In the genomic region with DNA sequence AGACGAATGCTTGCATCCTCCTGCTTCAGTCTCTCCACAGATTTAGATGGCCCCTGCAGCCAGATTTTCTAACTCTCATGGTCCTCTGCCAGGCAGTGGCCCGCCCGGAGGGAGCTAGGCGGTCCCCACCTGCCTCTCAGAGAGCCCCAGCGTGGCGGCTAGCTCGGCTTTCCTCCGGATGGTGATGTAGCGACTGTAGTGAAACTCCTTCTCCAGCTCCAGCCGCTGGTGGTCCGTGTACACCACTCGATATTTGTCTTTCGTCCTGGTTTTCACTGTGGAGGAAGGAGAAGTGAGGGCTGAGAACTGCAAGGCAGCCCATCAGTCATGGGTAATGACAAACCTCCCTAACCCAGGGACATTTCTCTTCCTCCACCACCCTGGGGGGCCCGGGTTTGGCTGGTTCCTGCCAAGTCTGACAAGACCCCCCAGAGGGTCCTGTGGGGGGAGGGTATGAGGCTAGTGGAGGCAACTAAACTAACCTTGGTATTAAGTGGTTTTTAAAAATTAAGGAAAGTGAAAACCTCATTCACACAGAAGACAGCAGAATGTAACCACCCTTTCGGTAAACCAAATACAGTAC, we compare ENCODE assay signal across 24 cellular contexts. TPM values are rescaled to one million over a fixed set of nuclear protein-coding genes. Genes with fewer than 3 reads are reported as not detected.
"Had no signal": no experiment of that assay in that cellular context is flagged by ENCODE, and none has a peak within 500 bp of the region (broad histone marks: within the 10 kb centered on the region; RNA-seq: fewer than 3 reads in every experiment).

No MANE protein-coding gene starts in this region.

- H3K36me3 ChIP-seq: gastrocnemius medialis, heart right ventricle, left lung, ovary, thyroid gland, vagina had no signal

- H3K27ac ChIP-seq: gastrocnemius medialis, heart right ventricle, left lung, ovary, thyroid gland, vagina had no signal

- DNase-seq: activated CD4-positive, alpha-beta T cell treated with anti-CD3 and anti-CD28 coated beads, Interleukin-2, amount 50 U/mL, for 1 hour; activated naive CD4-positive, alpha-beta T cell treated with Interleukin-2 at 50 U/mL for 16 hours; activated naive CD8-positive, alpha-beta T cell treated with anti-CD3 and anti-CD28 coated beads, Interleukin-2, amount 50 U/mL, for 24 hours; activated T-cell treated with anti-CD3 and anti-CD28 coated beads for 4 hours; aorta; dermis blood vessel endothelial cell; gastrocnemius medialis; heart right ventricle; kidney; left lung; mesenchymal stem cell; ovary; stimulated activated CD4-positive, alpha-beta T cell treated with anti-CD3 and anti-CD28 coated beads, Interleukin-4, amount 100 ng/mL, for 1 hour; stimulated activated naive B cell treated with anti-CD40 and anti-IgM and Interleukin-4, amounts not matched to agents 10 μg/mL and 1 μg/mL and 100 μg/mL, for 72 hours; thyroid gland had no signal

- H3K27ac Mint-ChIP-seq: activated naive CD8-positive, alpha-beta T cell treated with anti-CD3 and anti-CD28 coated beads, Interleukin-2, amount 50 U/mL, for 24 hours; activated T-helper 17 cell treated with anti-CD3 and anti-CD28 coated beads, Interleukin-2, amount 50 U/mL, for 72 hours; stimulated activated naive B cell treated with anti-CD40 and anti-IgM and Interleukin-4, amounts not matched to agents 10 μg/mL and 1 μg/mL and 100 μg/mL, for 72 hours had no signal

- ATAC-seq: activated CD4-positive, CD25-positive, alpha-beta regulatory T cell treated with anti-CD3 and anti-CD28 coated beads, Interleukin-2, amount 50 U/mL, for 24 hours; activated naive CD8-positive, alpha-beta T cell treated with anti-CD3 and anti-CD28 coated beads, Interleukin-2, amount 50 U/mL, for 24 hours; activated T-helper 17 cell treated with anti-CD3 and anti-CD28 coated beads, Interleukin-2, amount 50 U/mL, for 72 hours; gastrocnemius medialis; heart right ventricle; left lung; stimulated activated naive B cell treated with anti-CD40 and anti-IgM and Interleukin-4, amounts not matched to agents 10 μg/mL and 1 μg/mL and 100 μg/mL, for 72 hours had no signal

- FAIRE-seq: bronchial epithelial cell, kidney had no signal

- H3K4me3 ChIP-seq: gastrocnemius medialis, heart right ventricle, left lung, thyroid gland, vagina had no signal

- H3K27me3 ChIP-seq: ovary had no signal

- H3K9me3 ChIP-seq: gastrocnemius medialis, heart right ventricle, left lung, ovary, thyroid gland, vagina had no signal

- H3K4me3 Mint-ChIP-seq: activated naive CD8-positive, alpha-beta T cell treated with anti-CD3 and anti-CD28 coated beads, Interleukin-2, amount 50 U/mL, for 24 hours; activated T-helper 17 cell treated with anti-CD3 and anti-CD28 coated beads, Interleukin-2, amount 50 U/mL, for 72 hours had no signal

- H3K9me3 Mint-ChIP-seq: activated naive CD8-positive, alpha-beta T cell treated with anti-CD3 and anti-CD28 coated beads, Interleukin-2, amount 50 U/mL, for 24 hours; activated T-helper 17 cell treated with anti-CD3 and anti-CD28 coated beads, Interleukin-2, amount 50 U/mL, for 72 hours; stimulated activated naive B cell treated with anti-CD40 and anti-IgM and Interleukin-4, amounts not matched to agents 10 μg/mL and 1 μg/mL and 100 μg/mL, for 72 hours had no signal

- H3K36me3 Mint-ChIP-seq: stimulated activated naive B cell treated with anti-CD40 and anti-IgM and Interleukin-4, amounts not matched to agents 10 μg/mL and 1 μg/mL and 100 μg/mL, for 72 hours had no signal

RNA-seq across cellular contexts. Expression of a gene that starts 4.3 kb away (rescaled TPM):
- total RNA-seq: activated CD8-positive, alpha-beta memory T cell treated with anti-CD3 and anti-CD28 coated beads for 36 hours; activated T-helper 17 cell treated with anti-CD3 and anti-CD28 coated beads, Interleukin-2, amount 50 U/mL, for 72 hours; aorta; bronchial epithelial cell; cerebellum; dermis blood vessel endothelial cell; epithelial cell of proximal tubule; heart right ventricle; kidney; left lung; renal cortical epithelial cell; thyroid gland; vagina had no signal
- polyA plus RNA-seq: heart right ventricle, neural cell had no signal

RNA-seq across cellular contexts. Expression of a gene that starts 23.7 kb away (rescaled TPM):
- total RNA-seq: activated CD8-positive, alpha-beta memory T cell treated with anti-CD3 and anti-CD28 coated beads for 36 hours; activated T-helper 17 cell treated with anti-CD3 and anti-CD28 coated beads, Interleukin-2, amount 50 U/mL, for 72 hours; aorta; bronchial epithelial cell; cerebellum; dermis blood vessel endothelial cell; epithelial cell of proximal tubule; gastrocnemius medialis; heart right ventricle; kidney; left lung; ovary; renal cortical epithelial cell; thyroid gland; vagina had no signal
- polyA plus RNA-seq: aorta, neural cell, ovary had no signal

RNA-seq across cellular contexts. Expression of a gene that starts 45.0 kb away (rescaled TPM):
- total RNA-seq: activated CD8-positive, alpha-beta memory T cell treated with anti-CD3 and anti-CD28 coated beads for 36 hours; activated T-helper 17 cell treated with anti-CD3 and anti-CD28 coated beads, Interleukin-2, amount 50 U/mL, for 72 hours; aorta; bronchial epithelial cell; cerebellum; dermis blood vessel endothelial cell; epithelial cell of proximal tubule; gastrocnemius medialis; heart right ventricle; kidney; left lung; ovary; renal cortical epithelial cell; thyroid gland; vagina had no signal
- polyA plus RNA-seq: heart right ventricle, neural cell, ovary had no signal
